ENCODE assay signal across 23 cellular contexts in genomic region chr5:108078345-108078744, GRCh38.
"Had no signal": no experiment of that assay in that cellular context is flagged by ENCODE, and none has a peak within 500 bp of the region (broad histone marks: within the 10 kb centered on the region; RNA-seq: fewer than 3 reads in every experiment).

No MANE protein-coding gene starts in this region.

- DNase-seq: activated CD4-positive, alpha-beta T cell treated with anti-CD3 and anti-CD28 coated beads for 4 hours; activated CD8-positive, alpha-beta memory T cell treated with anti-CD3 and anti-CD28 coated beads, Interleukin-2, amount 50 U/mL, for 4 hours; activated CD8-positive, alpha-beta T cell treated with anti-CD3 and anti-CD28 coated beads for 36 hours; activated naive CD4-positive, alpha-beta T cell treated with anti-CD3 and anti-CD28 coated beads, Interleukin-2, amount 50 U/mL, for 16 hours; activated naive CD8-positive, alpha-beta T cell treated with anti-CD3 and anti-CD28 coated beads, Interleukin-2, amount 10 ng/mL, durations not matched to agents 7 days and 5 days; activated T-cell treated with anti-CD3 and anti-CD28 coated beads, Interleukin-2, amount 50 U/mL, for 1 hour; adrenal gland; anterior cingulate cortex; cerebellar nuclear complex; NCI-H1092; NCI-H1417; NCI-H1694; NCI-H2029 treated with DMSO at 0.1 percent for 48 hours; NCI-H345; NCI-H510A treated with DMSO at 0.1 percent for 48 hours; Peyer's patch; Right ventricle myocardium superior; SK-N-SH; T-helper 1 cell; WERI-Rb-1 had no signal

- H3K4me1 Mint-ChIP-seq: activated naive CD8-positive, alpha-beta T cell treated with anti-CD3 and anti-CD28 coated beads, Interleukin-2, amount 10 ng/mL, durations not matched to agents 7 days and 5 days had no signal

- H3K4me3 Mint-ChIP-seq: activated CD8-positive, alpha-beta T cell treated with anti-CD3 and anti-CD28 coated beads for 36 hours; activated naive CD8-positive, alpha-beta T cell treated with anti-CD3 and anti-CD28 coated beads, Interleukin-2, amount 10 ng/mL, durations not matched to agents 7 days and 5 days had no signal

- H3K9ac ChIP-seq: SK-N-SH had no signal

- H3K4me3 ChIP-seq: adrenal gland, Peyer's patch, SJCRH30 had no signal

- ATAC-seq: activated CD4-positive, CD25-positive, alpha-beta regulatory T cell treated with anti-CD3 and anti-CD28 coated beads, Interleukin-2, amount 50 U/mL, for 24 hours; activated CD8-positive, alpha-beta T cell treated with anti-CD3 and anti-CD28 coated beads for 36 hours had no signal

- H3K27me3 ChIP-seq: adrenal gland, Peyer's patch, SJCRH30 had no signal

- H3K4me1 ChIP-seq: adrenal gland, Peyer's patch had no signal

- H3K27ac ChIP-seq: adrenal gland, Peyer's patch, RWPE1, SJCRH30, WERI-Rb-1 had no signal

- H3K27me3 Mint-ChIP-seq: activated CD8-positive, alpha-beta T cell treated with anti-CD3 and anti-CD28 coated beads for 36 hours; activated naive CD8-positive, alpha-beta T cell treated with anti-CD3 and anti-CD28 coated beads, Interleukin-2, amount 10 ng/mL, durations not matched to agents 7 days and 5 days had no signal

- H3K9me3 ChIP-seq: adrenal gland, Peyer's patch, SJCRH30, SK-N-SH had no signal

- H3K4me2 ChIP-seq: SK-N-SH had no signal

- H3K36me3 ChIP-seq: adrenal gland, Peyer's patch, SJCRH30, WERI-Rb-1 had no signal

- H3K9me2 ChIP-seq: SK-N-SH had no signal

- H3K27ac Mint-ChIP-seq: activated CD8-positive, alpha-beta T cell treated with anti-CD3 and anti-CD28 coated beads for 36 hours; activated naive CD8-positive, alpha-beta T cell treated with anti-CD3 and anti-CD28 coated beads, Interleukin-2, amount 10 ng/mL, durations not matched to agents 7 days and 5 days had no signal
